ENCODE assay signal across 8 cellular contexts in genomic region chr12:90959538-90960139, GRCh38. TPM values are rescaled to one million over a fixed set of nuclear protein-coding genes. Genes with fewer than 3 reads are reported as not detected.
DNase-seq lines count a peak whose midpoint lies in the region; TF ChIP-seq lines count a peak whose summit lies in the region.

No MANE protein-coding gene starts in this region.

- TF ChIP-seq POLR2A in ovary (IDR thresholded peaks at IDR 0.05), result no peak

- no peaks in the 10 kb centered on the region for H3K27me3 Mint-ChIP-seq in activated naive CD4-positive, alpha-beta T cell treated with anti-CD3 and anti-CD28 coated beads, Interleukin-2, amount 10 ng/mL, durations not matched to agents 7 days and 5 days

- no peaks in the 10 kb centered on the region for H3K4me1 ChIP-seq in HAP-1
- no peaks in the 10 kb centered on the region for H3K4me1 ChIP-seq in ovary (ENCODE audit: insufficient read depth)

- no peak overlapping the region for H3K27ac ChIP-seq in ovary

- WGBS in ovary, 3 donors, result 0 to 3% (median 2%) methylated on average over 4 of the region's 4 CpGs

- no peak overlapping the region for H3K27ac Mint-ChIP-seq in activated naive CD4-positive, alpha-beta T cell treated with anti-CD3 and anti-CD28 coated beads, Interleukin-2, amount 10 ng/mL, durations not matched to agents 7 days and 5 days

- peak; percentile 26 for DNase-seq in A172 (ENCODE audit: low spot score)
- DNase-seq in GM06990 (ENCODE audit: extremely low read depth, insufficient read length), result no peak
- peak; percentile 26 to 56 for DNase-seq in HAP-1 (ENCODE audit: low spot score in 2 of 2)
- DNase-seq in LNCaP clone FGC (ENCODE audit: low read depth), result peak; percentile 22
- peak; percentile 59 for DNase-seq in SK-N-DZ (ENCODE audit: low spot score)
- peak; percentile 78 for DNase-seq in fibroblast of peridontal ligament (ENCODE audit: extremely low read depth)
- DNase-seq in ovary, result peak in 1 of 5 donors; percentile 35
- no peak for DNase-seq in activated naive CD4-positive, alpha-beta T cell treated with anti-CD3 and anti-CD28 coated beads, Interleukin-2, amount 10 ng/mL, durations not matched to agents 7 days and 5 days

- H3K4me3 Mint-ChIP-seq in activated naive CD4-positive, alpha-beta T cell treated with anti-CD3 and anti-CD28 coated beads, Interleukin-2, amount 10 ng/mL, durations not matched to agents 7 days and 5 days, result no peak overlapping the region

- H3K36me3 ChIP-seq in GM06990 (ENCODE audit: control insufficient read depth, insufficient read depth, low read length), result no peaks in the 10 kb centered on the region
- H3K36me3 ChIP-seq in HAP-1 (replicated peaks), result no peaks in the 10 kb centered on the region
- no peaks in the 10 kb centered on the region for H3K36me3 ChIP-seq in ovary

- H3K4me1 Mint-ChIP-seq in activated naive CD4-positive, alpha-beta T cell treated with anti-CD3 and anti-CD28 coated beads, Interleukin-2, amount 10 ng/mL, durations not matched to agents 7 days and 5 days, result no peaks in the 10 kb centered on the region

- no peaks in the 10 kb centered on the region for H3K27me3 ChIP-seq in GM06990 (replicated peaks; ENCODE audit: control insufficient read depth, insufficient read depth, low read length)
- no peaks in the 10 kb centered on the region for H3K27me3 ChIP-seq in HAP-1 (ENCODE audit: low read depth)
- no peaks in the 10 kb centered on the region for H3K27me3 ChIP-seq in ovary

- TF ChIP-seq EP300 in ovary (IDR thresholded peaks at IDR 0.05), result no peak

- CTCF ChIA-PET in activated naive CD4-positive, alpha-beta T cell treated with anti-CD3 and anti-CD28 coated beads, Interleukin-2, amount 10 ng/mL, durations not matched to agents 7 days and 5 days (lab: Charles Lee), result interaction anchor here (0.7 to 1.6 kb wide), 7 partner anchors 10 to 371 kb away, joined by 3 to 7 read pairs (median 3); no protein-coding TSS in a partner anchor

- H3K4me3 ChIP-seq in GM06990 (replicated peaks; ENCODE audit: low read depth, low read length) (no peak overlapping the region), HAP-1 (no peak overlapping the region), LNCaP clone FGC (ENCODE audit: low read depth, low read length) (no peak overlapping the region), ovary (no peak overlapping the region)

- H3K9me3 Mint-ChIP-seq in activated naive CD4-positive, alpha-beta T cell treated with anti-CD3 and anti-CD28 coated beads, Interleukin-2, amount 10 ng/mL, durations not matched to agents 7 days and 5 days, result no peaks in the 10 kb centered on the region

- intact Hi-C loops in ovary (cut with DNase I), result no loop called here

- TF ChIP-seq CTCF in GM06990 (IDR thresholded peaks at IDR 0.05; ENCODE audit: insufficient read depth, low read length, poor library complexity, severe bottlenecking), result peak; percentile 75
- TF ChIP-seq CTCF in LNCaP clone FGC (IDR thresholded peaks at IDR 0.05; ENCODE audit: control insufficient read depth, extremely low read depth, insufficient read depth), result peak; percentile 82
- peak in 2 of 3 donors; percentile 48 to 66 for TF ChIP-seq CTCF in ovary (IDR thresholded peaks at IDR 0.05)

- in situ Hi-C loops in HAP-1 (cut with MboI; ENCODE audit: low sequenced_read_pairs), result no loop called here

- H3K36me3 Mint-ChIP-seq in activated naive CD4-positive, alpha-beta T cell treated with anti-CD3 and anti-CD28 coated beads, Interleukin-2, amount 10 ng/mL, durations not matched to agents 7 days and 5 days, result no peaks in the 10 kb centered on the region

- H3K9me3 ChIP-seq in HAP-1 (no peaks in the 10 kb centered on the region), ovary (no peaks in the 10 kb centered on the region)

RNA-seq across cellular contexts. Expression of gene CCER1, which starts 4.7 kb away (rescaled TPM):
- not detected in 2 replicates for total RNA-seq in A172 (2014; rRNA removed; shearing (Covaris generic))
- polyA plus RNA-seq in SK-N-DZ (2014; cell fraction: cytosol; rRNA removed), result not detected in 2 replicates
- polyA plus RNA-seq in SK-N-DZ (2014; cell fraction: nucleus; rRNA removed), result not detected in 2 replicates
- not detected for total RNA-seq in ovary
- polyA plus RNA-seq in ovary, result not detected

RNA-seq across cellular contexts. Expression of gene EPYC, which starts 45.1 kb away (rescaled TPM):
- not detected in 2 replicates for total RNA-seq in A172 (2014; rRNA removed; shearing (Covaris generic))
- not detected in 2 replicates for polyA plus RNA-seq in SK-N-DZ (2014; cell fraction: cytosol; rRNA removed)
- polyA plus RNA-seq in SK-N-DZ (2014; cell fraction: nucleus; rRNA removed), result not detected in 2 replicates
- total RNA-seq in ovary, result under 1 TPM in 1 of 7 donors, not detected in 6; 0.24 TPM
- polyA plus RNA-seq in ovary, result under 1 TPM; 0.16 to 0.43 TPM

Comparison
In these comparisons a context has a peak if more than half of its experiments do, and no peak if none do; other contexts are left out.
1. DNase-seq: peak in A172 (single experiment), HAP-1 (2 of 2), LNCaP clone FGC (single experiment), SK-N-DZ (single experiment) and fibroblast of peridontal ligament (single experiment); none in GM06990 (single experiment) and activated naive CD4-positive, alpha-beta T cell treated with anti-CD3 and anti-CD28 coated beads, Interleukin-2, amount 10 ng/mL, durations not matched to agents 7 days and 5 days (single experiment).
2. Peak in every context shown above with its lines, with median percentiles within 50 percentile points of each other: CTCF ChIP-seq.